In genomic region chr1:173920868-173921267, GRCh38 we compare ENCODE assay signal across 25 cellular contexts. TPM values are rescaled to one million over a fixed set of nuclear protein-coding genes. Genes with fewer than 3 reads are reported as not detected.
"Had no signal": no experiment of that assay in that cellular context is flagged by ENCODE, and none has a peak within 500 bp of the region (broad histone marks: within the 10 kb centered on the region; RNA-seq: fewer than 3 reads in every experiment).

No MANE protein-coding gene starts in this region.

- H3K36me3 ChIP-seq: heart left ventricle, right lobe of liver, suprapubic skin, tibial artery, upper lobe of right lung, vagina had no signal

- H2AFZ ChIP-seq: parathyroid adenoma had no signal

- H3K79me2 ChIP-seq: parathyroid adenoma had no signal

- H3K9ac ChIP-seq: parathyroid adenoma had no signal

- H3K4me1 Mint-ChIP-seq: nephron; stimulated activated effector memory CD8-positive, alpha-beta T cell treated with anti-CD3 and anti-CD28 coated beads, Interleukin-12 subunit alpha, Interleukin-12 subunit beta, amount 100 ng/mL, for 72 hours had no signal

- H3K9me3 Mint-ChIP-seq: naive B cell; nephron; stimulated activated effector memory CD8-positive, alpha-beta T cell treated with anti-CD3 and anti-CD28 coated beads, Interleukin-12 subunit alpha, Interleukin-12 subunit beta, amount 100 ng/mL, for 72 hours had no signal

- H3K27ac ChIP-seq: heart left ventricle, parathyroid adenoma, psoas muscle, right lobe of liver, suprapubic skin, tibial artery, upper lobe of right lung, vagina had no signal

- H3K4me3 ChIP-seq: heart left ventricle, lung, psoas muscle, right lobe of liver, suprapubic skin, tibial artery, upper lobe of right lung, vagina had no signal

- H3K4me1 ChIP-seq: heart left ventricle, parathyroid adenoma, psoas muscle, suprapubic skin, tibial artery, upper lobe of right lung, vagina had no signal

- H3K4me3 Mint-ChIP-seq: naive B cell; nephron; stimulated activated effector memory CD8-positive, alpha-beta T cell treated with anti-CD3 and anti-CD28 coated beads, Interleukin-12 subunit alpha, Interleukin-12 subunit beta, amount 100 ng/mL, for 72 hours had no signal

- ATAC-seq: esophagus mucosa; heart left ventricle; left colon; left ventricle myocardium superior; psoas muscle; right lobe of liver; stimulated activated effector memory CD8-positive, alpha-beta T cell treated with anti-CD3 and anti-CD28 coated beads, Interleukin-12 subunit alpha, Interleukin-12 subunit beta, amount 100 ng/mL, for 72 hours; stimulated activated naive CD8-positive, alpha-beta T cell treated with anti-CD3 and anti-CD28 coated beads, Interleukin-15, Interleukin-2, amounts not matched to agents 100 U/mL and 50 U/mL, for 24 hours; upper lobe of right lung had no signal

- H3K27me3 ChIP-seq: heart left ventricle, right lobe of liver, suprapubic skin, tibial artery, upper lobe of right lung, vagina had no signal

- FAIRE-seq: endometrium, frontal cortex had no signal

- H3K36me3 Mint-ChIP-seq: naive B cell; stimulated activated effector memory CD8-positive, alpha-beta T cell treated with anti-CD3 and anti-CD28 coated beads, Interleukin-12 subunit alpha, Interleukin-12 subunit beta, amount 100 ng/mL, for 72 hours had no signal

- DNase-seq: effector memory CD4-positive, alpha-beta T cell; heart left ventricle; hippocampal formation; left colon; left ventricle myocardium superior; mesenchymal stem cell; naive B cell; psoas muscle; retina; right lobe of liver; stimulated activated CD4-positive, alpha-beta T cell treated with anti-CD3 and anti-CD28 coated beads, Interleukin-4, amount 100 ng/mL, for 1 hour; stimulated activated CD8-positive, alpha-beta memory T cell treated with anti-CD3 and anti-CD28 coated beads, Interleukin-4, amount 100 ng/mL, for 48 hours; stimulated activated naive CD8-positive, alpha-beta T cell treated with anti-CD3 and anti-CD28 coated beads, Interleukin-15, Interleukin-2, amounts not matched to agents 100 U/mL and 50 U/mL, for 24 hours; tibial artery; upper lobe of right lung had no signal

- H3K9me3 ChIP-seq: heart left ventricle, psoas muscle, right lobe of liver, suprapubic skin, tibial artery, upper lobe of right lung, vagina had no signal

- H3K27me3 Mint-ChIP-seq: naive B cell had no signal

- H3K27ac Mint-ChIP-seq: nephron; stimulated activated effector memory CD8-positive, alpha-beta T cell treated with anti-CD3 and anti-CD28 coated beads, Interleukin-12 subunit alpha, Interleukin-12 subunit beta, amount 100 ng/mL, for 72 hours had no signal

RNA-seq across cellular contexts. Expression of gene SERPINC1, which starts 3.7 kb away (rescaled TPM):
- total RNA-seq: fibroblast of lung, frontal cortex, upper lobe of right lung, vagina had no signal
- polyA plus RNA-seq: fibroblast of lung had no signal
